Comparison of ENCODE assay signal across 9 cellular contexts in the genomic region with DNA sequence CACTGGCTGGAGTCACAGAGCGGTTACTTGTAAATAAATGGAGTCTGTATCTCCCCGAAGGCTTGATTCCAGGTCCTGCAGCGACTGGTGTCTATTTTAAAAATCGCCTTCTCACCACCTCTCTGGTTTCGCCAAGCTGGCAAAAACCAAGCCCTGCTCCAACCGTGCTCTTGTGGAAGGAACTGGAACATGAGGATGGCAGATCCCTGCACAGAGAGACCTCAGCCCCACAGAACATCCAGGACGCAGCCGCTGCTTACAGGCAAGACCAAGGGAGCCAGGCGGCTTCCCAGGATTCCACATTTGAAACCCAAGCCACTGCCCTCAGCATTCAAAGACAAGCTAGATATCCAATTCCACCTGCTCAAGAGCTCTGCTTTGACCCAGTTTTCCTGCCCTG. TPM values are rescaled to one million over a fixed set of nuclear protein-coding genes. Genes with fewer than 3 reads are reported as not detected.
DNase-seq lines count a peak whose midpoint lies in the region; ATAC-seq and TF ChIP-seq lines count a peak whose summit lies in the region.
"Had no signal": no experiment of that assay in that cellular context is flagged by ENCODE, and none has a peak within 500 bp of the region (broad histone marks: within the 10 kb centered on the region; RNA-seq: fewer than 3 reads in every experiment).

No MANE protein-coding gene starts in this region.

- H3K4me3 ChIP-seq in heart right ventricle, result no peak overlapping the region
- H3K4me3 ChIP-seq in right cardiac atrium (ENCODE audit: low read length), result no peak overlapping the region
- no peak overlapping the region for H3K4me3 ChIP-seq in mesenchymal stem cell (ENCODE audit: insufficient read depth in 1 of 2, low read depth in 1 of 2, low read length in 2 of 2)
- no peak overlapping the region for H3K4me3 ChIP-seq in tibial nerve

- no peaks in the 10 kb centered on the region for H3K9me3 Mint-ChIP-seq in activated T-helper 1 cell treated with anti-CD3 and anti-CD28 coated beads, Interleukin-12 subunit alpha, Interleukin-12 subunit beta, Interleukin-2, Interleukin-4 antibody, amounts not matched to agents 30 ng/mL and 10 ng/mL and 1 ng/mL, durations not matched to agents 14 hours and 24 hours and 36 hours
- H3K9me3 Mint-ChIP-seq in endothelial cell (ENCODE audit: unreplicated experiment), result no peaks in the 10 kb centered on the region

- H3K36me3 ChIP-seq in heart right ventricle (no peaks in the 10 kb centered on the region), mesenchymal stem cell (ENCODE audit: control insufficient read depth in 1 of 2, insufficient read depth in 2 of 2, low read depth in 1 of 2, low read length in 2 of 2) (peaks cover 0 to 15% of the 10 kb centered on the region in 2 experiments), tibial nerve (peaks cover 0 to 11% (median 0%) of the 10 kb centered on the region in 3 donors)

- TF ChIP-seq POLR2A in tibial nerve (IDR thresholded peaks at IDR 0.05), result no peak

- H3K18ac ChIP-seq in mesenchymal stem cell (ENCODE audit: low read depth in 1 of 2, low read length in 2 of 2), result no peak overlapping the region

- no peak overlapping the region for H3K9ac ChIP-seq in mesenchymal stem cell (ENCODE audit: low read length)

- H3K4ac ChIP-seq in mesenchymal stem cell (ENCODE audit: low read depth in 1 of 2, low read length in 2 of 2), result no peak overlapping the region

- peak overlapping the region; percentile 96 for H3K27ac Mint-ChIP-seq in activated T-helper 1 cell treated with anti-CD3 and anti-CD28 coated beads, Interleukin-12 subunit alpha, Interleukin-12 subunit beta, Interleukin-2, Interleukin-4 antibody, amounts not matched to agents 30 ng/mL and 10 ng/mL and 1 ng/mL, durations not matched to agents 14 hours and 24 hours and 36 hours
- H3K27ac Mint-ChIP-seq in endothelial cell (ENCODE audit: unreplicated experiment), result no peak overlapping the region

- 81 to 82% methylated on average over 9 of the region's 9 CpGs for WGBS in heart right ventricle, 2 donors
- WGBS in right cardiac atrium, result 83% methylated on average over 9 of the region's 9 CpGs
- WGBS in mesenchymal stem cell, result 90% methylated on average over 9 of the region's 9 CpGs
- WGBS in tibial nerve, 2 donors, result 88 to 89% methylated on average over 9 of the region's 9 CpGs

- H3K14ac ChIP-seq in mesenchymal stem cell (ENCODE audit: low read length in 2 of 2), result no peak overlapping the region

- H3K27ac ChIP-seq in heart right ventricle (peak overlapping the region in 1 of 10 donors; percentile 10), right cardiac atrium (ENCODE audit: low read length) (no peak overlapping the region), mesenchymal stem cell (ENCODE audit: low read length, poor library complexity, severe bottlenecking) (no peak overlapping the region), tibial nerve (peak overlapping the region in 3 of 4 donors; percentile 16 to 50 (median 50))

- H4K91ac ChIP-seq in mesenchymal stem cell (ENCODE audit: low read length), result no peak overlapping the region

- TF ChIP-seq CTCF in heart right ventricle (IDR thresholded peaks at IDR 0.05), result no peak
- TF ChIP-seq CTCF in tibial nerve (IDR thresholded peaks at IDR 0.05), result no peak
- no peak for TF ChIP-seq CTCF in endothelial cell (IDR thresholded peaks at IDR 0.05; ENCODE audit: unreplicated experiment)

- TF ChIP-seq EP300 in tibial nerve (IDR thresholded peaks at IDR 0.05), result no peak

- peak in 5 of 8 donors; percentile 24 to 54 (median 47) for ATAC-seq in heart right ventricle
- ATAC-seq in right cardiac atrium, result no peak

- H4K8ac ChIP-seq in mesenchymal stem cell (ENCODE audit: low read length), result no peak overlapping the region

- H2BK5ac ChIP-seq in mesenchymal stem cell (ENCODE audit: low read depth, low read length, poor library complexity, severe bottlenecking), result no peak overlapping the region

- no peak overlapping the region for H2BK15ac ChIP-seq in mesenchymal stem cell (ENCODE audit: low read depth, poor library complexity, severe bottlenecking)

- no peak for DNase-seq in heart right ventricle
- no peak for DNase-seq in right cardiac atrium
- DNase-seq in activated T-helper 1 cell treated with anti-CD3 and anti-CD28 coated beads, Interleukin-12 subunit alpha, Interleukin-12 subunit beta, Interleukin-2, Interleukin-4 antibody, amounts not matched to agents 30 ng/mL and 10 ng/mL and 1 ng/mL, durations not matched to agents 14 hours and 24 hours and 36 hours (ENCODE audit: low spot score), result no peak
- DNase-seq in mesenchymal stem cell, result no peak
- DNase-seq in tibial nerve (ENCODE audit: low spot score in 2 of 2), result no peak
- no peak for DNase-seq in LoVo (ENCODE audit: low spot score)
- no peak for DNase-seq in DMS79 (lab: John Stamatoyannopoulos, UW)
- no peak for DNase-seq in endothelial cell (ENCODE audit: low spot score)
- DNase-seq: NCI-H146 had no signal

- no peaks in the 10 kb centered on the region for H3K27me3 Mint-ChIP-seq in activated T-helper 1 cell treated with anti-CD3 and anti-CD28 coated beads, Interleukin-12 subunit alpha, Interleukin-12 subunit beta, Interleukin-2, Interleukin-4 antibody, amounts not matched to agents 30 ng/mL and 10 ng/mL and 1 ng/mL, durations not matched to agents 14 hours and 24 hours and 36 hours (ENCODE audit: insufficient read depth)
- H3K27me3 Mint-ChIP-seq in endothelial cell (ENCODE audit: unreplicated experiment), result peaks cover 6% of the 10 kb centered on the region

- no peak overlapping the region for H2AFZ ChIP-seq in mesenchymal stem cell (ENCODE audit: low read depth, low read length)

- H3K4me1 Mint-ChIP-seq in activated T-helper 1 cell treated with anti-CD3 and anti-CD28 coated beads, Interleukin-12 subunit alpha, Interleukin-12 subunit beta, Interleukin-2, Interleukin-4 antibody, amounts not matched to agents 30 ng/mL and 10 ng/mL and 1 ng/mL, durations not matched to agents 14 hours and 24 hours and 36 hours (ENCODE audit: low read depth), result peaks cover 91% of the 10 kb centered on the region
- peaks cover 20% of the 10 kb centered on the region for H3K4me1 Mint-ChIP-seq in endothelial cell (ENCODE audit: unreplicated experiment)

- peak overlapping the region; percentile 50 for H2AK5ac ChIP-seq in mesenchymal stem cell (ENCODE audit: low read length, severe bottlenecking)

- H2BK12ac ChIP-seq in mesenchymal stem cell (ENCODE audit: low read length in 2 of 2), result no peak overlapping the region

- no peak overlapping the region for H2BK120ac ChIP-seq in mesenchymal stem cell (ENCODE audit: low read depth, low read length)

- H3K79me1 ChIP-seq in mesenchymal stem cell (replicated peaks; ENCODE audit: low read length, poor library complexity, severe bottlenecking), result peaks cover 28% of the 10 kb centered on the region

- H3K9me3 ChIP-seq in heart right ventricle, result peaks cover 0 to 12% (median 0%) of the 10 kb centered on the region in 11 donors
- H3K9me3 ChIP-seq in right cardiac atrium (ENCODE audit: control insufficient read depth, low read length), result no peaks in the 10 kb centered on the region
- H3K9me3 ChIP-seq in mesenchymal stem cell (ENCODE audit: control insufficient read depth, low read length), result peaks cover 5% of the 10 kb centered on the region
- peaks cover 0 to 4% (median 0%) of the 10 kb centered on the region in 4 donors for H3K9me3 ChIP-seq in tibial nerve

- H3K4me3 Mint-ChIP-seq in activated T-helper 1 cell treated with anti-CD3 and anti-CD28 coated beads, Interleukin-12 subunit alpha, Interleukin-12 subunit beta, Interleukin-2, Interleukin-4 antibody, amounts not matched to agents 30 ng/mL and 10 ng/mL and 1 ng/mL, durations not matched to agents 14 hours and 24 hours and 36 hours, result peak overlapping the region; percentile 81
- no peak overlapping the region for H3K4me3 Mint-ChIP-seq in endothelial cell (ENCODE audit: unreplicated experiment)

- no peak overlapping the region for H3K23ac ChIP-seq in mesenchymal stem cell (ENCODE audit: low read length in 2 of 2)

- peaks cover 0 to 84% (median 15%) of the 10 kb centered on the region in 9 donors for H3K4me1 ChIP-seq in heart right ventricle
- H3K4me1 ChIP-seq in right cardiac atrium (ENCODE audit: control insufficient read depth, insufficient read depth, low read length), result peaks cover 3% of the 10 kb centered on the region
- H3K4me1 ChIP-seq in mesenchymal stem cell (ENCODE audit: control insufficient read depth, insufficient read depth, low read depth, low read length), result peaks cover 31% of the 10 kb centered on the region
- peaks cover 0 to 33% (median 22%) of the 10 kb centered on the region in 4 donors for H3K4me1 ChIP-seq in tibial nerve

- intact Hi-C loops in heart right ventricle (cut with DNase I) (no loop called here), right cardiac atrium (cut with DNase I) (no loop called here)
- intact Hi-C loops in activated T-helper 1 cell treated with anti-CD3 and anti-CD28 coated beads, Interleukin-12 subunit alpha, Interleukin-12 subunit beta, Interleukin-2, Interleukin-4 antibody, amounts not matched to agents 30 ng/mL and 10 ng/mL and 1 ng/mL, durations not matched to agents 14 hours and 24 hours and 36 hours (cut with micrococcal nuclease), result loop anchor here (1.0 kb wide), 2 partner anchors 7 to 53 kb away; no protein-coding TSS in a partner anchor

- no peak overlapping the region for H3K4me2 ChIP-seq in mesenchymal stem cell (ENCODE audit: low read length, poor library complexity, severe bottlenecking)

- H3K36me3 Mint-ChIP-seq in activated T-helper 1 cell treated with anti-CD3 and anti-CD28 coated beads, Interleukin-12 subunit alpha, Interleukin-12 subunit beta, Interleukin-2, Interleukin-4 antibody, amounts not matched to agents 30 ng/mL and 10 ng/mL and 1 ng/mL, durations not matched to agents 14 hours and 24 hours and 36 hours (ENCODE audit: low read depth), result peaks cover 48% of the 10 kb centered on the region
- H3K36me3 Mint-ChIP-seq in endothelial cell (ENCODE audit: low read depth, unreplicated experiment), result no peaks in the 10 kb centered on the region

- H3K27me3 ChIP-seq in heart right ventricle (no peaks in the 10 kb centered on the region), right cardiac atrium (ENCODE audit: control insufficient read depth, insufficient read depth) (no peaks in the 10 kb centered on the region), mesenchymal stem cell (ENCODE audit: control insufficient read depth in 1 of 2, insufficient read depth in 1 of 2, low read length in 2 of 2) (peaks cover 0 to 8% of the 10 kb centered on the region in 2 experiments), tibial nerve (no peaks in the 10 kb centered on the region)

RNA-seq across cellular contexts. Expression of gene SEMA4D, which starts 15.0 kb away (rescaled TPM):
- total RNA-seq in heart right ventricle (10 to 100 TPM; 16.2 to 51.0 (median 21.3) TPM), right cardiac atrium (10 to 100 TPM; 23.3 to 28.3 (median 27.0) TPM), tibial nerve (10 to 100 TPM; 13.4 to 27.3 (median 24.8) TPM), endothelial cell (ENCODE audit: unreplicated experiment) (14.8 TPM)
- polyA plus RNA-seq in heart right ventricle (1 to 10 TPM; 2.3 to 8.9 TPM), right cardiac atrium (13.0 TPM)
- 388 and 411 TPM in 2 replicates for total RNA-seq in activated T-helper 1 cell treated with anti-CD3 and anti-CD28 coated beads, Interleukin-12 subunit alpha, Interleukin-12 subunit beta, Interleukin-2, Interleukin-4 antibody, amounts not matched to agents 30 ng/mL and 10 ng/mL and 1 ng/mL, durations not matched to agents 14 hours and 24 hours and 36 hours
- 3.2 TPM for polyA plus RNA-seq in mesenchymal stem cell (2013, experiment 1 of 2)
- polyA plus RNA-seq in mesenchymal stem cell (2013, experiment 2 of 2), result 3.2 TPM

Comparison
In these comparisons a context has a peak if more than half of its experiments do, and no peak if none do; other contexts are left out.
1. ATAC-seq: peak in heart right ventricle (5 of 8); none in right cardiac atrium (0 of 2).
2. H3K27ac ChIP-seq: peak in tibial nerve (3 of 4); none in right cardiac atrium (single experiment) and mesenchymal stem cell (single experiment).